In genomic region chr6:149028767-149029405, GRCh38 we compare ENCODE assay signal across 1 cellular context.
A peak's percentile ranks its signal among the peaks of the same experiment; 100 is the strongest.
TF ChIP-seq lines count a peak whose summit lies in the region.

No MANE protein-coding gene starts in this region.

TF ChIP-seq in HepG2, 621 proteins besides CTCF, POLR2A, EP300 and RAD21 (continued from another document):
- TF ChIP-seq, protein P1, sequence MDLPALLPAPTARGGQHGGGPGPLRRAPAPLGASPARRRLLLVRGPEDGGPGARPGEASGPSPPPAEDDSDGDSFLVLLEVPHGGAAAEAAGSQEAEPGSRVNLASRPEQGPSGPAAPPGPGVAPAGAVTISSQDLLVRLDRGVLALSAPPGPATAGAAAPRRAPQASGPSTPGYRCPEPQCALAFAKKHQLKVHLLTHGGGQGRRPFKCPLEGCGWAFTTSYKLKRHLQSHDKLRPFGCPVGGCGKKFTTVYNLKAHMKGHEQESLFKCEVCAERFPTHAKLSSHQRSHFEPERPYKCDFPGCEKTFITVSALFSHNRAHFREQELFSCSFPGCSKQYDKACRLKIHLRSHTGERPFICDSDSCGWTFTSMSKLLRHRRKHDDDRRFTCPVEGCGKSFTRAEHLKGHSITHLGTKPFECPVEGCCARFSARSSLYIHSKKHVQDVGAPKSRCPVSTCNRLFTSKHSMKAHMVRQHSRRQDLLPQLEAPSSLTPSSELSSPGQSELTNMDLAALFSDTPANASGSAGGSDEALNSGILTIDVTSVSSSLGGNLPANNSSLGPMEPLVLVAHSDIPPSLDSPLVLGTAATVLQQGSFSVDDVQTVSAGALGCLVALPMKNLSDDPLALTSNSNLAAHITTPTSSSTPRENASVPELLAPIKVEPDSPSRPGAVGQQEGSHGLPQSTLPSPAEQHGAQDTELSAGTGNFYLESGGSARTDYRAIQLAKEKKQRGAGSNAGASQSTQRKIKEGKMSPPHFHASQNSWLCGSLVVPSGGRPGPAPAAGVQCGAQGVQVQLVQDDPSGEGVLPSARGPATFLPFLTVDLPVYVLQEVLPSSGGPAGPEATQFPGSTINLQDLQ (CRISPR knock-in tag; IDR thresholded peaks at IDR 0.05), result no peak
- TF ChIP-seq ARHGAP35 (CRISPR knock-in tag; IDR thresholded peaks at IDR 0.05; ENCODE audit: borderline replicate concordance) (no peak), NFIB (CRISPR knock-in tag; IDR thresholded peaks at IDR 0.05; ENCODE audit: borderline replicate concordance) (no peak), THRA (CRISPR knock-in tag; IDR thresholded peaks at IDR 0.05; ENCODE audit: borderline replicate concordance) (peak; percentile 64; the same call in 1 of the 2 replicates), SMYD3 (CRISPR knock-in tag; IDR thresholded peaks at IDR 0.05) (peak; percentile 55; the same call in 1 of the 2 replicates), ZMYM4 (CRISPR knock-in tag; IDR thresholded peaks at IDR 0.05) (peak; percentile 17; the same call in 1 of the 2 replicates), FOXA1 (IDR thresholded peaks at IDR 0.05) (no peak), FOXA1 (CRISPR knock-in tag; IDR thresholded peaks at IDR 0.05) (peak; percentile 58), ARID3A (IDR thresholded peaks at IDR 0.05; ENCODE audit: low read depth, low read length) (peak; percentile 93), ZNF335 (CRISPR knock-in tag; IDR thresholded peaks at IDR 0.05) (no peak), CREM (IDR thresholded peaks at IDR 0.05) (peak; percentile 23; the same call in 1 of the 2 replicates), CREM (CRISPR knock-in tag; IDR thresholded peaks at IDR 0.05) (no peak), SALL1 (CRISPR knock-in tag; IDR thresholded peaks at IDR 0.05) (peak; percentile 26; the same call in 1 of the 2 replicates), HNF4G (IDR thresholded peaks at IDR 0.05; ENCODE audit: borderline replicate concordance, low read depth, low read length) (peak; percentile 98), HNF4G (CRISPR knock-in tag; IDR thresholded peaks at IDR 0.05; ENCODE audit: borderline replicate concordance, low read depth) (peak; percentile 79; the same call in 1 of the 2 replicates)
- TF ChIP-seq, protein P2, sequence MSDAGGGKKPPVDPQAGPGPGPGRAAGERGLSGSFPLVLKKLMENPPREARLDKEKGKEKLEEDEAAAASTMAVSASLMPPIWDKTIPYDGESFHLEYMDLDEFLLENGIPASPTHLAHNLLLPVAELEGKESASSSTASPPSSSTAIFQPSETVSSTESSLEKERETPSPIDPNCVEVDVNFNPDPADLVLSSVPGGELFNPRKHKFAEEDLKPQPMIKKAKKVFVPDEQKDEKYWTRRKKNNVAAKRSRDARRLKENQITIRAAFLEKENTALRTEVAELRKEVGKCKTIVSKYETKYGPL (CRISPR knock-in tag; IDR thresholded peaks at IDR 0.05), result peak; percentile 98
- TF ChIP-seq, protein P3, sequence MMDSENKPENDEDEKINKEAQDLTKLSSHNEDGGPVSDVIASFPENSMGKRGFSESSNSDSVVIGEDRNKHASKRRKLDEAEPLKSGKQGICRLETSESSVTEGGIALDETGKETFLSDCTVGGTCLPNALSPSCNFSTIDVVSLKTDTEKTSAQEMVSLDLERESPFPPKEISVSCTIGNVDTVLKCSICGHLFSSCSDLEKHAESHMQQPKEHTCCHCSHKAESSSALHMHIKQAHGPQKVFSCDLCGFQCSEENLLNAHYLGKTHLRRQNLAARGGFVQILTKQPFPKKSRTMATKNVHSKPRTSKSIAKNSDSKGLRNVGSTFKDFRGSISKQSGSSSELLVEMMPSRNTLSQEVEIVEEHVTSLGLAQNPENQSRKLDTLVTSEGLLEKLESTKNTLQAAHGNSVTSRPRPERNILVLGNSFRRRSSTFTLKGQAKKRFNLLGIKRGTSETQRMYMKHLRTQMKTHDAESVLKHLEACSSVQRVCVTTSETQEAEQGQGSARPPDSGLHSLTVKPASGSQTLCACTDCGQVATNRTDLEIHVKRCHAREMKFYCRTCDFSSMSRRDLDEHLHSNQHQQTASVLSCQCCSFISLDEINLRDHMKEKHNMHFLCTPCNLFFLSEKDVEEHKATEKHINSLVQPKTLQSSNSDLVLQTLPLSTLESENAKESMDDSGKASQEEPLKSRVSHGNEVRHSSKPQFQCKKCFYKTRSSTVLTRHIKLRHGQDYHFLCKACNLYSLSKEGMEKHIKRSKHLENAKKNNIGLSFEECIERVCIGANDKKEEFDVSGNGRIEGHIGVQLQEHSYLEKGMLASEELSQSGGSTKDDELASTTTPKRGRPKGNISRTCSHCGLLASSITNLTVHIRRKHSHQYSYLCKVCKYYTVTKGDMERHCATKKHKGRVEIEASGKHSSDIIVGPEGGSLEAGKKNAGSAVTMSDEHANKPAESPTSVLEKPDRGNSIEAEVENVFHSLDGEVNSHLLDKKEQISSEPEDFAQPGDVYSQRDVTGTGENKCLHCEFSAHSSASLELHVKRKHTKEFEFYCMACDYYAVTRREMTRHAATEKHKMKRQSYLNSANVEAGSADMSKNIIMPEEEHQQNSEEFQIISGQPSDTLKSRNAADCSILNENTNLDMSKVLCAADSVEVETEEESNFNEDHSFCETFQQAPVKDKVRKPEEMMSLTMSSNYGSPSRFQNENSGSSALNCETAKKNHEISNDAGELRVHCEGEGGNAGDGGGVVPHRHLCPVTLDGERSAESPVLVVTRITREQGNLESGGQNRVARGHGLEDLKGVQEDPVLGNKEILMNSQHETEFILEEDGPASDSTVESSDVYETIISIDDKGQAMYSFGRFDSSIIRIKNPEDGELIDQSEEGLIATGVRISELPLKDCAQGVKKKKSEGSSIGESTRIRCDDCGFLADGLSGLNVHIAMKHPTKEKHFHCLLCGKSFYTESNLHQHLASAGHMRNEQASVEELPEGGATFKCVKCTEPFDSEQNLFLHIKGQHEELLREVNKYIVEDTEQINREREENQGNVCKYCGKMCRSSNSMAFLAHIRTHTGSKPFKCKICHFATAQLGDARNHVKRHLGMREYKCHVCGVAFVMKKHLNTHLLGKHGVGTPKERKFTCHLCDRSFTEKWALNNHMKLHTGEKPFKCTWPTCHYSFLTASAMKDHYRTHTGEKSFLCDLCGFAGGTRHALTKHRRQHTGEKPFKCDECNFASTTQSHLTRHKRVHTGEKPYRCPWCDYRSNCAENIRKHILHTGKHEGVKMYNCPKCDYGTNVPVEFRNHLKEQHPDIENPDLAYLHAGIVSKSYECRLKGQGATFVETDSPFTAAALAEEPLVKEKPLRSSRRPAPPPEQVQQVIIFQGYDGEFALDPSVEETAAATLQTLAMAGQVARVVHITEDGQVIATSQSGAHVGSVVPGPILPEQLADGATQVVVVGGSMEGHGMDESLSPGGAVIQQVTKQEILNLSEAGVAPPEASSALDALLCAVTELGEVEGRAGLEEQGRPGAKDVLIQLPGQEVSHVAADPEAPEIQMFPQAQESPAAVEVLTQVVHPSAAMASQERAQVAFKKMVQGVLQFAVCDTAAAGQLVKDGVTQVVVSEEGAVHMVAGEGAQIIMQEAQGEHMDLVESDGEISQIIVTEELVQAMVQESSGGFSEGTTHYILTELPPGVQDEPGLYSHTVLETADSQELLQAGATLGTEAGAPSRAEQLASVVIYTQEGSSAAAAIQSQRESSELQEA (CRISPR knock-in tag; IDR thresholded peaks at IDR 0.05; ENCODE audit: not compliant biosample characterization), result no peak
- TF ChIP-seq, protein P4, sequence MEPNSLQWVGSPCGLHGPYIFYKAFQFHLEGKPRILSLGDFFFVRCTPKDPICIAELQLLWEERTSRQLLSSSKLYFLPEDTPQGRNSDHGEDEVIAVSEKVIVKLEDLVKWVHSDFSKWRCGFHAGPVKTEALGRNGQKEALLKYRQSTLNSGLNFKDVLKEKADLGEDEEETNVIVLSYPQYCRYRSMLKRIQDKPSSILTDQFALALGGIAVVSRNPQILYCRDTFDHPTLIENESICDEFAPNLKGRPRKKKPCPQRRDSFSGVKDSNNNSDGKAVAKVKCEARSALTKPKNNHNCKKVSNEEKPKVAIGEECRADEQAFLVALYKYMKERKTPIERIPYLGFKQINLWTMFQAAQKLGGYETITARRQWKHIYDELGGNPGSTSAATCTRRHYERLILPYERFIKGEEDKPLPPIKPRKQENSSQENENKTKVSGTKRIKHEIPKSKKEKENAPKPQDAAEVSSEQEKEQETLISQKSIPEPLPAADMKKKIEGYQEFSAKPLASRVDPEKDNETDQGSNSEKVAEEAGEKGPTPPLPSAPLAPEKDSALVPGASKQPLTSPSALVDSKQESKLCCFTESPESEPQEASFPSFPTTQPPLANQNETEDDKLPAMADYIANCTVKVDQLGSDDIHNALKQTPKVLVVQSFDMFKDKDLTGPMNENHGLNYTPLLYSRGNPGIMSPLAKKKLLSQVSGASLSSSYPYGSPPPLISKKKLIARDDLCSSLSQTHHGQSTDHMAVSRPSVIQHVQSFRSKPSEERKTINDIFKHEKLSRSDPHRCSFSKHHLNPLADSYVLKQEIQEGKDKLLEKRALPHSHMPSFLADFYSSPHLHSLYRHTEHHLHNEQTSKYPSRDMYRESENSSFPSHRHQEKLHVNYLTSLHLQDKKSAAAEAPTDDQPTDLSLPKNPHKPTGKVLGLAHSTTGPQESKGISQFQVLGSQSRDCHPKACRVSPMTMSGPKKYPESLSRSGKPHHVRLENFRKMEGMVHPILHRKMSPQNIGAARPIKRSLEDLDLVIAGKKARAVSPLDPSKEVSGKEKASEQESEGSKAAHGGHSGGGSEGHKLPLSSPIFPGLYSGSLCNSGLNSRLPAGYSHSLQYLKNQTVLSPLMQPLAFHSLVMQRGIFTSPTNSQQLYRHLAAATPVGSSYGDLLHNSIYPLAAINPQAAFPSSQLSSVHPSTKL (CRISPR knock-in tag; IDR thresholded peaks at IDR 0.05), result peak; percentile 77
